ENCODE assay signal across 24 cellular contexts in the genomic region with DNA sequence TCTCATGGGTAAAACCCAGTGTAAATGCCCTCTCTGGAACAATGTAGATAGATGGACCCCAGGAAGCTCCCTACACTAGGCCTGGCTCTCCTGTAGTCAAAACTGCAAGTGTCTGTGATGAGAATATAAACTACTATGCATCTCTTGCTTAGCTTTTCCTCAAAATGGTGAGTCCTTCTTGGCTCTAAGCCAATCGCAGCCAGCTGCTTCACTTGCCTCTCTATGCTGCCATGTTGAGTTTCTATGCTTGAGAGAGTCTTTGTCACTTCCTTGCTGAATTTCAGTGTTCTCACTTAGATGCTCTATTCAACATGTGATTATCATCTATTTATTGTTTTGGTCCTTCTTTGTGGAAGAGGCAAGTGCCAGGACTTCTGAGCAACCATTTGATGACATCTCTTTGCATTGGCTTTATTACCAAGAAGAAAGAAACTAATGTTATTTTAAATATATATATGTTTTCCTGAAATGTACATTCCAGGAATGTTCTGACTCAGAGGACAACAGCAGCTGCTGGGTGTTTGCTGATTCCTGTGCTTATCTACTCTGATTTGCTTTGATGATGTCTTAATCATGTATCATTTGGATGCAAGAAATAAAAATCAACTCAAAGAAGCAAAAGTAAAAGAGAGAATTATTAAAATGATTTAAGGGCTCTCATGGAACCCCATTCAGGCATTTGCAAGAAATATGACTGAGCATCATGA. TPM values are rescaled to one million over a fixed set of nuclear protein-coding genes. Genes with fewer than 3 reads are reported as not detected.
"Had no signal": no experiment of that assay in that cellular context is flagged by ENCODE, and none has a peak within 500 bp of the region (broad histone marks: within the 10 kb centered on the region; RNA-seq: fewer than 3 reads in every experiment).

No MANE protein-coding gene starts in this region.

- H3K4me3 ChIP-seq: esophagus muscularis mucosa, gastroesophageal sphincter, left lung, mucosa of descending colon, ovary, psoas muscle, right lobe of liver, thyroid gland had no signal

- H3K4me1 Mint-ChIP-seq: memory B cell had no signal

- H3K36me3 Mint-ChIP-seq: brain had no signal

- ATAC-seq: activated CD8-positive, alpha-beta T cell treated with anti-CD3 and anti-CD28 coated beads, Interleukin-2, amount 10 ng/mL, durations not matched to agents 7 days and 5 days; gastroesophageal sphincter; left lung; mucosa of descending colon; psoas muscle; right lobe of liver had no signal

- H3K27ac ChIP-seq: esophagus muscularis mucosa, gastroesophageal sphincter, ovary, psoas muscle, right lobe of liver, thyroid gland had no signal

- DNase-seq: activated CD4-positive, alpha-beta T cell treated with anti-CD3 and anti-CD28 coated beads, Interleukin-2, amount 10 ng/mL, durations not matched to agents 7 days and 5 days; activated CD8-positive, alpha-beta T cell treated with anti-CD3 and anti-CD28 coated beads, Interleukin-2, amount 10 ng/mL, durations not matched to agents 7 days and 5 days; activated naive CD4-positive, alpha-beta T cell treated with anti-CD3 and anti-CD28 coated beads for 36 hours; activated T-cell treated with anti-CD3 and anti-CD28 coated beads, Interleukin-2, amount 50 U/mL, for 24 hours; central memory CD4-positive, alpha-beta T cell; heart left ventricle; left lung; mucosa of descending colon; naive B cell; ovary; psoas muscle; right lobe of liver; stimulated activated CD8-positive, alpha-beta memory T cell treated with anti-CD3 and anti-CD28 coated beads, Interleukin-4, amount 100 ng/mL, for 48 hours; stimulated activated naive CD4-positive, alpha-beta T cell; T-helper 9 cell; thyroid gland had no signal

- H3K36me3 ChIP-seq: esophagus muscularis mucosa, gastroesophageal sphincter, heart left ventricle, left lung, ovary, right lobe of liver, thyroid gland had no signal

- H3K27ac Mint-ChIP-seq: activated CD4-positive, alpha-beta T cell treated with anti-CD3 and anti-CD28 coated beads, Interleukin-2, amount 10 ng/mL, durations not matched to agents 7 days and 5 days; activated CD8-positive, alpha-beta T cell treated with anti-CD3 and anti-CD28 coated beads, Interleukin-2, amount 10 ng/mL, durations not matched to agents 7 days and 5 days; activated naive CD4-positive, alpha-beta T cell treated with anti-CD3 and anti-CD28 coated beads for 36 hours; activated T-cell treated with anti-CD3 and anti-CD28 coated beads, Interleukin-2, amount 50 U/mL, for 24 hours; memory B cell; naive B cell had no signal

- FAIRE-seq: colon had no signal

- H3K27me3 ChIP-seq: esophagus muscularis mucosa, heart left ventricle, left lung, ovary, right lobe of liver, thyroid gland had no signal

- H3K27me3 Mint-ChIP-seq: activated T-cell treated with anti-CD3 and anti-CD28 coated beads, Interleukin-2, amount 50 U/mL, for 24 hours had no signal

- H3K4me3 Mint-ChIP-seq: activated CD4-positive, alpha-beta T cell treated with anti-CD3 and anti-CD28 coated beads, Interleukin-2, amount 10 ng/mL, durations not matched to agents 7 days and 5 days; activated CD8-positive, alpha-beta T cell treated with anti-CD3 and anti-CD28 coated beads, Interleukin-2, amount 10 ng/mL, durations not matched to agents 7 days and 5 days; activated naive CD4-positive, alpha-beta T cell treated with anti-CD3 and anti-CD28 coated beads for 36 hours; activated T-cell treated with anti-CD3 and anti-CD28 coated beads, Interleukin-2, amount 50 U/mL, for 24 hours; brain; memory B cell; neural crest cell had no signal

- H3K9me3 ChIP-seq: ovary, right lobe of liver, thyroid gland had no signal

- H3K4me1 ChIP-seq: psoas muscle had no signal

RNA-seq across cellular contexts. Expression of a gene that starts 16.6 kb away (rescaled TPM):
- total RNA-seq: activated CD4-positive, alpha-beta T cell treated with anti-CD3 and anti-CD28 coated beads, Interleukin-2, amount 10 ng/mL, durations not matched to agents 7 days and 5 days; activated CD8-positive, alpha-beta T cell treated with anti-CD3 and anti-CD28 coated beads, Interleukin-2, amount 10 ng/mL, durations not matched to agents 7 days and 5 days; activated naive CD4-positive, alpha-beta T cell treated with anti-CD3 and anti-CD28 coated beads for 36 hours; esophagus muscularis mucosa; gastroesophageal sphincter; heart left ventricle; kidney epithelial cell; left lung; mucosa of descending colon; neural crest cell; ovary; psoas muscle; right lobe of liver; thyroid gland; urinary bladder had no signal
- polyA plus RNA-seq: heart left ventricle, ovary, psoas muscle, urinary bladder had no signal

RNA-seq across cellular contexts. Expression of a gene that starts 55.2 kb away (rescaled TPM):
- total RNA-seq: activated CD4-positive, alpha-beta T cell treated with anti-CD3 and anti-CD28 coated beads, Interleukin-2, amount 10 ng/mL, durations not matched to agents 7 days and 5 days; activated CD8-positive, alpha-beta T cell treated with anti-CD3 and anti-CD28 coated beads, Interleukin-2, amount 10 ng/mL, durations not matched to agents 7 days and 5 days; activated naive CD4-positive, alpha-beta T cell treated with anti-CD3 and anti-CD28 coated beads for 36 hours; esophagus muscularis mucosa; gastroesophageal sphincter; heart left ventricle; kidney epithelial cell; left lung; mucosa of descending colon; neural crest cell; ovary; psoas muscle; right lobe of liver; thyroid gland; urinary bladder had no signal
- polyA plus RNA-seq: heart left ventricle, ovary, urinary bladder had no signal
